1 cellular context compared by ENCODE assay signal in the genomic region with DNA sequence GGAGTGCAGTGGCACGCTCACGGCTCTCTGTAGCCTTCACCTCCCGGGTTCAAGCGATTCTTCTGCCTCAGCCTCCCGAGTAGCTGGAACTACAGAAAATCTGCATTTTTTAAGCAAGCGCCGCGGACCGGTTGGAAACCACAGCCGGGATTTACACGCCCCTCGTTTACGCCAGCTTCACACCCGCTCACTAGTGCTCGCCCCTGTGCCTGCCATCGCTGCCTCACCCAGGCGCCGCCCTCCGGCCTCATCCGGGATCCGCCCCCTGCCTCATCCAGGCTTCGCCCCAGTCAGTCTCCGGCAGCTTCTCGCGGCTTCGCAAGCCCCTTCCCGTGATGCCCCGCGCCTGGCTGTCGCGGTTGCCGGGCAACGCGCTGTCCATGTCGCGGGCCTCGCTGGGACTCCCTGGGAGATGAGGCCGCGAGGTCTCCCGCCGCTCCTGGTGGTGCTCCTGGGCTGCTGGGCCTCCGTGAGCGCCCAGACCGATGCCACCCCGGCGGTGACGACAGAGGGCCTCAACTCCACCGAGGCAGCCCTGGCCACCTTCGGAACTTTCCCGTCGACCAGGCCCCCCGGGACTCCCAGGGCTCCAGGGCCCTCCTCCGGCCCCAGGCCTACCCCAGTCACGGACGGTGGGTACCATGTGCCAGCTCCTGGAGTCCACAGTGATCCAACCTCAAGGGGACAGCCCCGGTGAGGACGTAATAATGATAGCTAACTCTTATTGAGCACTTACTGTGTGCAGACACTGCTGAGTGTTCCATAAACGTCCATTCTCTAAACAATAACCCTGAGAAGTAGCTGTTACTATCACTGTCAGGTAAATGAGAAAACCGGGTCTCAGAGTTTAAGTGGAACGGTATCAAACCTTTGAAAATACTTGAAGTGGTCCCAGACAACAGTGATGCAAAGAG.
A peak's percentile ranks its signal among the peaks of the same experiment; 100 is the strongest.
TF ChIP-seq lines count a peak whose summit lies in the region.

TCTN1 (plus strand) TSS at position 359 of the 914 bp plus-strand sequence; CDS start at position 413, 54 bp downstream.

TF ChIP-seq in liver, 16 proteins besides CTCF, POLR2A, EP300 and RAD21 (continued from another document):
- TF ChIP-seq ZBTB33 (IDR thresholded peaks at IDR 0.05) (peak; percentile 95), HNF4A (conservative IDR thresholded peaks at IDR 0.05) (no peak), RXRA (IDR thresholded peaks at IDR 0.05) (peak in 1 of 2 donors; percentile 8), TAF1 (conservative IDR thresholded peaks at IDR 0.05) (no peak)
- TF ChIP-seq, protein P1, sequence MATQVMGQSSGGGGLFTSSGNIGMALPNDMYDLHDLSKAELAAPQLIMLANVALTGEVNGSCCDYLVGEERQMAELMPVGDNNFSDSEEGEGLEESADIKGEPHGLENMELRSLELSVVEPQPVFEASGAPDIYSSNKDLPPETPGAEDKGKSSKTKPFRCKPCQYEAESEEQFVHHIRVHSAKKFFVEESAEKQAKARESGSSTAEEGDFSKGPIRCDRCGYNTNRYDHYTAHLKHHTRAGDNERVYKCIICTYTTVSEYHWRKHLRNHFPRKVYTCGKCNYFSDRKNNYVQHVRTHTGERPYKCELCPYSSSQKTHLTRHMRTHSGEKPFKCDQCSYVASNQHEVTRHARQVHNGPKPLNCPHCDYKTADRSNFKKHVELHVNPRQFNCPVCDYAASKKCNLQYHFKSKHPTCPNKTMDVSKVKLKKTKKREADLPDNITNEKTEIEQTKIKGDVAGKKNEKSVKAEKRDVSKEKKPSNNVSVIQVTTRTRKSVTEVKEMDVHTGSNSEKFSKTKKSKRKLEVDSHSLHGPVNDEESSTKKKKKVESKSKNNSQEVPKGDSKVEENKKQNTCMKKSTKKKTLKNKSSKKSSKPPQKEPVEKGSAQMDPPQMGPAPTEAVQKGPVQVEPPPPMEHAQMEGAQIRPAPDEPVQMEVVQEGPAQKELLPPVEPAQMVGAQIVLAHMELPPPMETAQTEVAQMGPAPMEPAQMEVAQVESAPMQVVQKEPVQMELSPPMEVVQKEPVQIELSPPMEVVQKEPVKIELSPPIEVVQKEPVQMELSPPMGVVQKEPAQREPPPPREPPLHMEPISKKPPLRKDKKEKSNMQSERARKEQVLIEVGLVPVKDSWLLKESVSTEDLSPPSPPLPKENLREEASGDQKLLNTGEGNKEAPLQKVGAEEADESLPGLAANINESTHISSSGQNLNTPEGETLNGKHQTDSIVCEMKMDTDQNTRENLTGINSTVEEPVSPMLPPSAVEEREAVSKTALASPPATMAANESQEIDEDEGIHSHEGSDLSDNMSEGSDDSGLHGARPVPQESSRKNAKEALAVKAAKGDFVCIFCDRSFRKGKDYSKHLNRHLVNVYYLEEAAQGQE (IDR thresholded peaks at IDR 0.05): peak; percentile 93
